ENCODE assay signal across 10 cellular contexts in genomic region chr2:160214461-160215055, GRCh38. TPM values are rescaled to one million over a fixed set of nuclear protein-coding genes. Genes with fewer than 3 reads are reported as not detected.
DNase-seq lines count a peak whose midpoint lies in the region; ATAC-seq, FAIRE-seq and TF ChIP-seq lines count a peak whose summit lies in the region.
"Had no signal": no experiment of that assay in that cellular context is flagged by ENCODE, and none has a peak within 500 bp of the region (broad histone marks: within the 10 kb centered on the region; RNA-seq: fewer than 3 reads in every experiment).

No MANE protein-coding gene starts in this region.

- no peaks in the 10 kb centered on the region for H3K79me2 ChIP-seq in endothelial cell of umbilical vein (ENCODE audit: control insufficient read depth, insufficient read depth, low read length)

- H3K27me3 Mint-ChIP-seq in CD8-positive, alpha-beta memory T cell, result peaks cover 9 to 23% of the 10 kb centered on the region in 2 donors

- H3K4me3 ChIP-seq in endothelial cell of umbilical vein (replicated peaks in 1 of 3; ENCODE audit: insufficient read depth in 1 of 3, low read depth in 1 of 3, low read length in 3 of 3) (no peak overlapping the region), dorsolateral prefrontal cortex (no peak overlapping the region)
- no peak overlapping the region for H3K4me3 ChIP-seq in CD8-positive, alpha-beta memory T cell (ENCODE audit: low read length)

- dilution Hi-C loops in endothelial cell of umbilical vein (cut with MboI; ENCODE audit: extremely low pct_ligation_motif_present, low sequenced_read_pairs), result no loop called here

- no peak overlapping the region for H3K4me2 ChIP-seq in endothelial cell of umbilical vein (ENCODE audit: insufficient read depth, low read length)

- no peak overlapping the region for H3K4me3 Mint-ChIP-seq in CD8-positive, alpha-beta memory T cell

- H3K9me1 ChIP-seq in endothelial cell of umbilical vein (replicated peaks; ENCODE audit: control insufficient read depth, extremely low read depth, insufficient read depth, low read length), result no peaks in the 10 kb centered on the region

- H4K20me1 ChIP-seq in endothelial cell of umbilical vein (replicated peaks; ENCODE audit: control insufficient read depth, extremely low read depth, insufficient read depth, low read length), result no peaks in the 10 kb centered on the region

- peak; percentile 35 for DNase-seq in ELF-1 (ENCODE audit: low read depth, low spot score)
- DNase-seq in NCI-H2029 (lab: John Stamatoyannopoulos, UW), result peak; percentile 69
- no peak for DNase-seq in endothelial cell of umbilical vein (ENCODE audit: low read depth, low spot score)
- DNase-seq in non-pigmented ciliary epithelial cell (ENCODE audit: low read depth), result peak; percentile 87
- DNase-seq in HUDEP-2 (lab: John Stamatoyannopoulos, UW; ENCODE audit: unreplicated experiment in 76 of 76), result no peak
- DNase-seq in CD8-positive, alpha-beta memory T cell, result no peak
- DNase-seq in dorsolateral prefrontal cortex, result no peak
- DNase-seq: effector memory CD4-positive, alpha-beta T cell had no signal

- no peak for FAIRE-seq in endothelial cell of umbilical vein (lab: Jason Lieb, UNC)
- FAIRE-seq: TTC549 had no signal

- POLR2A ChIA-PET in endothelial cell of umbilical vein (lab: Charles Lee), result no interaction called here
- POLR2A ChIA-PET in CD8-positive, alpha-beta memory T cell (lab: Charles Lee), result no interaction called here

- H3K27ac Mint-ChIP-seq in CD8-positive, alpha-beta memory T cell, result no peak overlapping the region

- no peaks in the 10 kb centered on the region for H3K9me3 Mint-ChIP-seq in CD8-positive, alpha-beta memory T cell

- H3K4me1 ChIP-seq in endothelial cell of umbilical vein (ENCODE audit: control insufficient read depth, extremely low read depth, insufficient read depth, low read length), result peaks cover 30% of the 10 kb centered on the region
- H3K4me1 ChIP-seq in CD8-positive, alpha-beta memory T cell (ENCODE audit: insufficient read depth, low read length), result no peaks in the 10 kb centered on the region

- TF ChIP-seq CTCF in endothelial cell of umbilical vein (IDR thresholded peaks at IDR 0.05; ENCODE audit: extremely low read depth in 1 of 2, insufficient read depth in 1 of 2, low read depth in 1 of 2, low read length in 2 of 2), result no peak
- TF ChIP-seq CTCF in dorsolateral prefrontal cortex (IDR thresholded peaks at IDR 0.05 in 54 of 56, conservative IDR thresholded peaks at IDR 0.05 in 2 of 56; ENCODE audit: low read depth in 1 of 56, partially characterized antibody in 56 of 56), result no peak

- H3K27ac ChIP-seq in endothelial cell of umbilical vein (ENCODE audit: insufficient read depth, low read depth, low read length) (no peak overlapping the region), dorsolateral prefrontal cortex (no peak overlapping the region)
- H3K27ac ChIP-seq in CD8-positive, alpha-beta memory T cell (ENCODE audit: low read depth, low read length), result no peak overlapping the region

- H2AFZ ChIP-seq in endothelial cell of umbilical vein (ENCODE audit: low read depth, low read length), result peak overlapping the region; percentile 2

- H3K9me3 ChIP-seq in endothelial cell of umbilical vein (replicated peaks; ENCODE audit: control insufficient read depth, insufficient read depth, low read length), result no peaks in the 10 kb centered on the region
- no peaks in the 10 kb centered on the region for H3K9me3 ChIP-seq in CD8-positive, alpha-beta memory T cell (ENCODE audit: low read length)

- no TSS peak for BruUV-seq in endothelial cell of umbilical vein (replicated peaks; lab: Mats Ljungman, UMichigan)

- CTCF ChIA-PET in endothelial cell of umbilical vein (lab: Charles Lee), result interaction anchor here (0.8 to 2.1 kb wide), 10 partner anchors 12 to 755 kb away, joined by 3 to 10 read pairs (median 4); no protein-coding TSS in a partner anchor
- CTCF ChIA-PET in CD8-positive, alpha-beta memory T cell (lab: Charles Lee), result no interaction called here

- no peaks in the 10 kb centered on the region for H3K36me3 ChIP-seq in endothelial cell of umbilical vein (ENCODE audit: control insufficient read depth in 2 of 2, extremely low read depth in 1 of 2, insufficient read depth in 2 of 2, low read length in 2 of 2)
- no peaks in the 10 kb centered on the region for H3K36me3 ChIP-seq in CD8-positive, alpha-beta memory T cell (ENCODE audit: insufficient read depth, low read length)

- no peak overlapping the region for H3K9ac ChIP-seq in endothelial cell of umbilical vein (replicated peaks; ENCODE audit: extremely low read depth, insufficient read depth, low read length)

- intact Hi-C loops in endothelial cell of umbilical vein (cut with micrococcal nuclease), result loop anchor here (5.0 kb wide), 1 partner anchor 213 kb away; no protein-coding TSS in a partner anchor
- intact Hi-C loops in dorsolateral prefrontal cortex (cut with DNase I), result no loop called here

- peaks cover 0 to 10% (median 0%) of the 10 kb centered on the region in 3 donors for H3K4me1 Mint-ChIP-seq in CD8-positive, alpha-beta memory T cell

- no peaks in the 10 kb centered on the region for H3K27me3 ChIP-seq in endothelial cell of umbilical vein (ENCODE audit: control insufficient read depth in 2 of 2, insufficient read depth in 2 of 2, low read length in 2 of 2)
- no peaks in the 10 kb centered on the region for H3K27me3 ChIP-seq in CD8-positive, alpha-beta memory T cell (ENCODE audit: insufficient read depth, low read length, poor library complexity, severe bottlenecking)
- H3K27me3 ChIP-seq in dorsolateral prefrontal cortex, result peaks cover 0 to 13% (median 0%) of the 10 kb centered on the region in 45 donors

- no peak for TF ChIP-seq POLR2A in endothelial cell of umbilical vein (IDR thresholded peaks at IDR 0.05; ENCODE audit: low read depth, low read length)

- ATAC-seq in GM21529 (IDR thresholded peaks at IDR 0.05; ENCODE audit: unreplicated experiment), result no peak

- no peaks in the 10 kb centered on the region for H3K36me3 Mint-ChIP-seq in CD8-positive, alpha-beta memory T cell

TF ChIP-seq in endothelial cell of umbilical vein, 7 proteins besides CTCF, POLR2A, EP300 and RAD21:
- TF ChIP-seq EZH2 (IDR thresholded peaks at IDR 0.05; ENCODE audit: borderline replicate concordance, low read depth, low read length, severe bottlenecking) (no peak), JUN (IDR thresholded peaks at IDR 0.05; ENCODE audit: borderline replicate concordance, insufficient read depth, insufficient read length, low read depth) (no peak), GATA2 (IDR thresholded peaks at IDR 0.05; ENCODE audit: insufficient read depth, insufficient read length, low read depth, low read length) (no peak), POLR2AphosphoS5 (IDR thresholded peaks at IDR 0.05; ENCODE audit: insufficient read depth, low read depth, low read length) (peak; percentile 55), MYC (IDR thresholded peaks at IDR 0.05; ENCODE audit: low read depth, low read length) (no peak), FOS (IDR thresholded peaks at IDR 0.05; ENCODE audit: borderline replicate concordance, insufficient read depth, low read length) (peak; percentile 48)
- TF ChIP-seq, protein P1, sequence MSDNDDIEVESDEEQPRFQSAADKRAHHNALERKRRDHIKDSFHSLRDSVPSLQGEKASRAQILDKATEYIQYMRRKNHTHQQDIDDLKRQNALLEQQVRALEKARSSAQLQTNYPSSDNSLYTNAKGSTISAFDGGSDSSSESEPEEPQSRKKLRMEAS (IDR thresholded peaks at IDR 0.05; ENCODE audit: insufficient read depth, insufficient read length), result no peak

RNA-seq across cellular contexts. Expression of gene ITGB6, which starts 14.5 kb away (rescaled TPM):
- not detected in 2 replicates for total RNA-seq in endothelial cell of umbilical vein
- 0.03 and 0.05 TPM in 2 replicates for polyA plus RNA-seq in endothelial cell of umbilical vein
- 0.03 and 0.04 TPM in 2 replicates for polyA plus RNA-seq in endothelial cell of umbilical vein (2011; cell fraction: cytosol; rRNA removed)
- polyA plus RNA-seq in endothelial cell of umbilical vein (2011; cell fraction: nucleus; rRNA removed), result 0.11 and 0.13 TPM in 2 replicates
- 0.05 TPM in 2 replicates for polyA plus RNA-seq in endothelial cell of umbilical vein (2012)
- polyA minus RNA-seq in endothelial cell of umbilical vein, result not detected in 2 replicates
- not detected for polyA minus RNA-seq in endothelial cell of umbilical vein (2011; cell fraction: cytosol; rRNA and poly(A)+ RNA removed)
- polyA minus RNA-seq in endothelial cell of umbilical vein (2011; cell fraction: nucleus; rRNA and poly(A)+ RNA removed), result 0.14 TPM in 1 of 2 replicates, not detected in the other
- total RNA-seq in CD8-positive, alpha-beta memory T cell, result not detected
- polyA plus RNA-seq in CD8-positive, alpha-beta memory T cell, result not detected
- not detected for total RNA-seq in dorsolateral prefrontal cortex

Comparison
In these comparisons a context has a peak if more than half of its experiments do, and no peak if none do; other contexts are left out.
1. DNase-seq: peak in ELF-1 (single experiment), NCI-H2029 (single experiment) and non-pigmented ciliary epithelial cell (single experiment); none in endothelial cell of umbilical vein (single experiment), HUDEP-2 (0 of 76), CD8-positive, alpha-beta memory T cell (0 of 5) and dorsolateral prefrontal cortex (0 of 10).